17 cellular contexts compared by ENCODE assay signal in genomic region chr12:84813780-84814663, GRCh38.
A peak's percentile ranks its signal among the peaks of the same experiment; 100 is the strongest.
DNase-seq lines count a peak whose midpoint lies in the region; ATAC-seq and TF ChIP-seq lines count a peak whose summit lies in the region.
"Had no signal": no experiment of that assay in that cellular context is flagged by ENCODE, and none has a peak within 500 bp of the region (broad histone marks: within the 10 kb centered on the region; RNA-seq: fewer than 3 reads in every experiment).

No MANE protein-coding gene starts in this region.

- H3K9me3 Mint-ChIP-seq in effector memory CD8-positive, alpha-beta T cell, result peaks cover 0 to 6% of the 10 kb centered on the region in 2 donors
- H3K9me3 Mint-ChIP-seq: neural progenitor cell had no signal

- no peaks in the 10 kb centered on the region for H3K27me3 ChIP-seq in cardiac muscle cell
- no peaks in the 10 kb centered on the region for H3K27me3 ChIP-seq in right cardiac atrium (ENCODE audit: control insufficient read depth, insufficient read depth)
- H3K27me3 ChIP-seq in testis, result no peaks in the 10 kb centered on the region

- DNase-seq in cardiac muscle cell (ENCODE audit: low read depth in 1 of 2, low spot score in 1 of 2) (no peak), right cardiac atrium (no peak), testis (no peak), HT-29 (ENCODE audit: low spot score) (no peak)
- no peak for DNase-seq in NK-92 treated with Interleukin-12 subunit alpha and Interleukin-12 subunit beta, amount 100 ng/mL, for 24 hours (lab: John Stamatoyannopoulos, UW)
- no peak for DNase-seq in effector memory CD8-positive, alpha-beta T cell
- DNase-seq: amygdala; DMS79 treated with DMSO at 0.1 percent for 48 hours; Karpas-422; midbrain; stimulated activated naive CD4-positive, alpha-beta T cell; T-helper 1 cell had no signal

- peaks cover 12% of the 10 kb centered on the region for H3K4me1 ChIP-seq in cardiac muscle cell (ENCODE audit: low read depth)
- no peaks in the 10 kb centered on the region for H3K4me1 ChIP-seq in right cardiac atrium (ENCODE audit: control insufficient read depth, insufficient read depth, low read length)
- H3K4me1 ChIP-seq in testis, result no peaks in the 10 kb centered on the region
- H3K4me1 ChIP-seq: neural progenitor cell had no signal

- H3K9me3 ChIP-seq in cardiac muscle cell (ENCODE audit: low read depth) (no peaks in the 10 kb centered on the region), right cardiac atrium (ENCODE audit: control insufficient read depth, low read length) (no peaks in the 10 kb centered on the region), testis (no peaks in the 10 kb centered on the region)

- no peaks in the 10 kb centered on the region for H3K27me3 Mint-ChIP-seq in effector memory CD8-positive, alpha-beta T cell

- TF ChIP-seq POLR2A in testis (IDR thresholded peaks at IDR 0.05), result no peak

- H3K27ac Mint-ChIP-seq in effector memory CD8-positive, alpha-beta T cell, result no peak overlapping the region
- H3K27ac Mint-ChIP-seq: neural progenitor cell had no signal

- 88% methylated on average over 1 of the region's 1 CpG for WGBS in right cardiac atrium
- 84 to 89% methylated on average over 1 of the region's 1 CpG for whole genome bisulfite sequencing in testis, 2 donors

- TF ChIP-seq CTCF in cardiac muscle cell (IDR thresholded peaks at IDR 0.05; ENCODE audit: low read depth, low read length) (no peak), testis (IDR thresholded peaks at IDR 0.05) (no peak)

- H3K4me3 ChIP-seq in cardiac muscle cell, result no peak overlapping the region
- no peak overlapping the region for H3K4me3 ChIP-seq in right cardiac atrium (ENCODE audit: low read length)
- no peak overlapping the region for H3K4me3 ChIP-seq in testis
- H3K4me3 ChIP-seq: neural progenitor cell had no signal

- H3K4me1 Mint-ChIP-seq in effector memory CD8-positive, alpha-beta T cell (ENCODE audit: low read depth in 2 of 2), result no peaks in the 10 kb centered on the region

- no peaks in the 10 kb centered on the region for H3K36me3 ChIP-seq in cardiac muscle cell
- no peaks in the 10 kb centered on the region for H3K36me3 ChIP-seq in testis (ENCODE audit: low read depth, missing control alignments)
- H3K36me3 ChIP-seq: neural progenitor cell had no signal

- intact Hi-C loops in right cardiac atrium (cut with DNase I) (no loop called here), testis (cut with DNase I; ENCODE audit: low total_unique reads) (no loop called here)

- no peak overlapping the region for H3K4me3 Mint-ChIP-seq in effector memory CD8-positive, alpha-beta T cell
- H3K4me3 Mint-ChIP-seq: neural progenitor cell had no signal

- no peak for ATAC-seq in right cardiac atrium
- ATAC-seq in HG02588 (IDR thresholded peaks at IDR 0.05; ENCODE audit: unreplicated experiment), result peak; percentile 74
- ATAC-seq in HG03342 (IDR thresholded peaks at IDR 0.05; ENCODE audit: unreplicated experiment), result peak; percentile 68
- no peak for ATAC-seq in effector memory CD8-positive, alpha-beta T cell (replicated peaks)
- ATAC-seq: Right ventricle myocardium inferior had no signal

- H3K27ac ChIP-seq in cardiac muscle cell (peak overlapping the region; percentile 3), right cardiac atrium (ENCODE audit: low read length) (no peak overlapping the region), testis (no peak overlapping the region)
- H3K27ac ChIP-seq: C4-2B, neural progenitor cell had no signal

- H3K36me3 Mint-ChIP-seq in effector memory CD8-positive, alpha-beta T cell (ENCODE audit: insufficient read depth), result no peaks in the 10 kb centered on the region
- H3K36me3 Mint-ChIP-seq: neural progenitor cell had no signal

Comparison
In these comparisons a context has a peak if more than half of its experiments do, and no peak if none do; other contexts are left out.
1. ATAC-seq: peak in HG02588 (single experiment) and HG03342 (single experiment); none in right cardiac atrium (0 of 2) and effector memory CD8-positive, alpha-beta T cell (single experiment).